ENCODE assay signal across 2 cellular contexts in genomic region chr17:50835563-50836231, GRCh38.
A peak's percentile ranks its signal among the peaks of the same experiment; 100 is the strongest.
TF ChIP-seq lines count a peak whose summit lies in the region.

Gene WFIKKN2 (plus strand): TSS chr17:50835586. CDS start chr17:50835938, 352 bp downstream.

TF ChIP-seq in IMR-90, 13 proteins besides CTCF, POLR2A, EP300 and RAD21:
- TF ChIP-seq MXI1 (IDR thresholded peaks at IDR 0.05; ENCODE audit: borderline replicate concordance, low read depth, low read length) (no peak), FOS (IDR thresholded peaks at IDR 0.05; ENCODE audit: low read depth, low read length) (no peak), ELK1 (IDR thresholded peaks at IDR 0.05; ENCODE audit: borderline replicate concordance, low read depth, low read length) (no peak), RCOR1 (IDR thresholded peaks at IDR 0.05; ENCODE audit: insufficient replicate concordance, low read length) (no peak), NFE2L2 (IDR thresholded peaks at IDR 0.05; ENCODE audit: low read depth, low read length) (no peak), MAFK (IDR thresholded peaks at IDR 0.05; ENCODE audit: low read depth, low read length) (no peak), USF2 (IDR thresholded peaks at IDR 0.05; ENCODE audit: low read depth, low read length) (no peak), MAZ (IDR thresholded peaks at IDR 0.05; ENCODE audit: borderline replicate concordance, low read depth, low read length) (no peak), RFX5 (IDR thresholded peaks at IDR 0.05; ENCODE audit: low read depth, low read length) (no peak), CHD1 (IDR thresholded peaks at IDR 0.05; ENCODE audit: low read depth, low read length) (no peak), SMC3 (IDR thresholded peaks at IDR 0.05; ENCODE audit: low read depth, low read length) (no peak), BHLHE40 (IDR thresholded peaks at IDR 0.05; ENCODE audit: low read depth, low read length) (no peak)

TF ChIP-seq in K562, 482 proteins besides CTCF, POLR2A, EP300 and RAD21:
- TF ChIP-seq E2F6 (IDR thresholded peaks at IDR 0.05; ENCODE audit: borderline replicate concordance in 1 of 2, extremely low read depth in 1 of 2, insufficient read depth in 1 of 2, insufficient read length in 1 of 2, low read depth in 1 of 2, low read length in 1 of 2, poor library complexity in 1 of 2, severe bottlenecking in 1 of 2), result peak in 1 of 2 experiments; percentile 1
- TF ChIP-seq TAL1 (IDR thresholded peaks at IDR 0.05), result no peak
- TF ChIP-seq LCOR (CRISPR knock-in tag; IDR thresholded peaks at IDR 0.05), result no peak
- no peak for TF ChIP-seq ZZZ3 (IDR thresholded peaks at IDR 0.05)
